11 cellular contexts compared by ENCODE assay signal in the genomic region with DNA sequence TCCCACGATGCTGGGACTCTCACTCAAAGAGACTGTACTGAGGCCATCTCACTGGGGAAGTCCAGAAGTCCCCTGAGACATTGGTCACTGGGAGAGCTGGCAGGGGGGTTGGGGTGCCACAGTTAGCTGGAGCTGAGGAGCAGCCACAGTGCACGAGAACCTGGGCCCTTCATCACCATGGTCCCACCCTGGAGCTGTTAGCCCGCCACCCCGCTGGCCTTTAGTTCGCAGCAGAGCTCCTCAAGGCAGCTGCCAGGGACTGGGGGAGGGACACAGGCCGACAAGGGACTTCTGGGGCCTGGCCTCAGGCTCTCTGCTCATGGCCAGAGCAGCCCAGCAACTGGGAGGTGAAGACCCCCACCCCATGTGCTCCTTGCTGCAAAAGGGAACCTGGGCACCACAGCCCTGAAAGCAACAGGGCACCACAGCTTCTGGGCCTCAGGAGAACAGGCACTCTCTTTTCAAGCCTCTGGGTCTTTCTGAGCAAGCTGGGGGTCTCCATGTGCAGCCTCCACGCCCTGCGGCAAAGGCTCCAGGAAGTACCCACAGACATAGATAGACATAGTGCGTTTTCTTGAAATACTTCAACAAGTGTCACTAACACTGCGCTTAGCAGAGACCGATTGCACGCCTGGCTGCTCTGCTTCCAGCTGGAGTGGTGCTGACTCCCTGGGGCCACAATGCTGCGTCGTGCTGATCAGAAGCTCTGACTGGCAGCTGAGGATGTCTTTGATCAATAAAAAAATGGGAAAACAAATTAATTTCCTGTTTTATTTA. TPM values are rescaled to one million over a fixed set of nuclear protein-coding genes. Genes with fewer than 3 reads are reported as not detected.
DNase-seq lines count a peak whose midpoint lies in the region; ATAC-seq and TF ChIP-seq lines count a peak whose summit lies in the region.
"Had no signal": no experiment of that assay in that cellular context is flagged by ENCODE, and none has a peak within 500 bp of the region (broad histone marks: within the 10 kb centered on the region; RNA-seq: fewer than 3 reads in every experiment).

No MANE protein-coding gene starts in this region.

- DNase-seq in NB4 (ENCODE audit: low read depth) (peak; percentile 30), neural crest cell (ENCODE audit: low read depth, low spot score) (no peak), mucosa of gallbladder (ENCODE audit: low spot score) (no peak), DMS 273 treated with DMSO at 0.1 percent for 48 hours (lab: John Stamatoyannopoulos, UW) (no peak), globus pallidus (ENCODE audit: low spot score) (no peak)
- DNase-seq: effector CD4-positive, alpha-beta T cell; NCI-H1105 had no signal

- TF ChIP-seq POLR2A in NB4 (IDR thresholded peaks at IDR 0.05; ENCODE audit: extremely low read depth, insufficient read length), result no peak

- H3K9me3 Mint-ChIP-seq in neural crest cell, result no peaks in the 10 kb centered on the region
- H3K9me3 Mint-ChIP-seq: activated T-helper 2 cell treated with anti-CD3 and anti-CD28 coated beads, Interferon-gamma antibody, Interleukin-2, Interleukin-4, amounts not matched to agents 10 μg/mL and 5 μg/mL and 100 μg/mL, durations not matched to agents 14 hours and 24 hours and 36 hours had no signal

- peaks cover 53% of the 10 kb centered on the region for H3K4me1 Mint-ChIP-seq in neural crest cell

- TF ChIP-seq CTCF in NB4 (IDR thresholded peaks at IDR 0.05; ENCODE audit: low read depth, low read length) (no peak), neural crest cell (conservative IDR thresholded peaks at IDR 0.05) (no peak)

- no peaks in the 10 kb centered on the region for H3K36me3 Mint-ChIP-seq in neural crest cell (ENCODE audit: low read depth)

- ATAC-seq in GM18517 (IDR thresholded peaks at IDR 0.05; ENCODE audit: unreplicated experiment), result peak; percentile 47
- peak; percentile 53 for ATAC-seq in GM21529 (IDR thresholded peaks at IDR 0.05; ENCODE audit: unreplicated experiment)
- ATAC-seq in HG02884 (IDR thresholded peaks at IDR 0.05; ENCODE audit: unreplicated experiment), result no peak

- H3K4me3 Mint-ChIP-seq in neural crest cell, result no peak overlapping the region

- H3K4me3 ChIP-seq in NB4 (ENCODE audit: low read depth, low read length), result no peak overlapping the region

- peak overlapping the region; percentile 19 for H3K27ac Mint-ChIP-seq in neural crest cell (ENCODE audit: unreplicated experiment)
- H3K27ac Mint-ChIP-seq: activated T-helper 2 cell treated with anti-CD3 and anti-CD28 coated beads, Interferon-gamma antibody, Interleukin-2, Interleukin-4, amounts not matched to agents 10 μg/mL and 5 μg/mL and 100 μg/mL, durations not matched to agents 14 hours and 24 hours and 36 hours had no signal

- H3K27me3 Mint-ChIP-seq in neural crest cell (ENCODE audit: low read depth), result no peaks in the 10 kb centered on the region

RNA-seq across cellular contexts. Expression of a gene that starts 46.0 kb away (rescaled TPM):
- 40.6 and 47.0 TPM in 2 replicates for total RNA-seq in neural crest cell
- 64.4 TPM for total RNA-seq in mucosa of gallbladder
